Comparison of ENCODE assay signal across 10 cellular contexts in the genomic region with DNA sequence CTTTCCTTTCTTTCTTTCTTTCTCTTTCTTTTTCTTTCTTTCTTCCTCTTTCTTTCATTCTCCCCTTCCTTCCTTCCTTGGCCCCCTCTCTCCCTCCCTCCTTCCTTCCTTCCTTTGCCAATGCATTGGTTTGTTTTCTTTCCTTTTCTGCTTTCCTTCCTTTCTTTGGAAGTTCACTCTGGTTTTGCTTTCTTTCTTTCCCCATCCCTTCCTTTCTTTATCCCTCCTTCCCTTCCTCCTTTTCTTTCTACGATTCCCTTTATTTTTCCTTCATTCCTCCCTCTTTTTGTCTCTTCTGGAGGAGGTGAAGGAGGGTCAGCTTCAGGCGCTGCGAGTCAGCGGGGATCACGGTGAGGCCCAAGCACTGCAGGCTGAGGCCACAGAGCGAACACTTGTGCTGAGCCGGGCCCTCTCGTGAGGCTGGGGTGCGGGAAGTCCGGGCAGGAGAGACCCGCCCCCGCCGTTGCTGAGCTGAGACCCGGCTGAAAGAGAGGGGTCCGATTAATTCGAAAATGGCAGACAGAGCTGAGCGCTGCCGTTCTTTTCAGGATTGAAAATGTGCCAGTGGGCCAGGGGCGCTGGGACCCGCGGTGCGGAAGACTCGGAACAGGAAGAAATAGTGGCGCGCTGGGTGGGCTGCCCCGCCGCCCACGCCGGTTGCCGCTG. TPM values are rescaled to one million over a fixed set of nuclear protein-coding genes. Genes with fewer than 3 reads are reported as not detected.
A peak's percentile ranks its signal among the peaks of the same experiment; 100 is the strongest.
DNase-seq lines count a peak whose midpoint lies in the region; ATAC-seq and TF ChIP-seq lines count a peak whose summit lies in the region.
"Had no signal": no experiment of that assay in that cellular context is flagged by ENCODE, and none has a peak within 500 bp of the region (broad histone marks: within the 10 kb centered on the region; RNA-seq: fewer than 3 reads in every experiment).

No MANE protein-coding gene starts in this region.

- POLR2A ChIA-PET in HEK293T (lab: Yijun Ruan, JAX): interaction anchor here (0.9 to 2.7 kb wide), 4 partner anchors 9 to 42 kb away, joined by 3 to 9 read pairs (median 4); no protein-coding TSS in a partner anchor
- POLR2A ChIA-PET in naive thymus-derived CD4-positive, alpha-beta T cell (lab: Charles Lee): no interaction called here

- H3K4me1 ChIP-seq in naive thymus-derived CD4-positive, alpha-beta T cell (ENCODE audit: control insufficient read depth in 2 of 2, insufficient read depth in 2 of 2, low read length in 2 of 2): peaks cover 0 to 8% of the 10 kb centered on the region in 2 donors

- H3K27ac ChIP-seq in naive thymus-derived CD4-positive, alpha-beta T cell (ENCODE audit: low read depth, low read length): no peak overlapping the region
- H3K27ac ChIP-seq: neutrophil had no signal

- intact Hi-C loops in naive thymus-derived CD4-positive, alpha-beta T cell (cut with micrococcal nuclease): no loop called here

- H3K4me3 ChIP-seq in AG10803 (ENCODE audit: low read length) (peak overlapping the region; percentile 63), astrocyte of the spinal cord (ENCODE audit: low read depth, low read length) (peak overlapping the region; percentile 2)
- no peak overlapping the region for H3K4me3 ChIP-seq in naive thymus-derived CD4-positive, alpha-beta T cell (ENCODE audit: low read length)

- peak overlapping the region; percentile 66 to 81 (median 78) for H3K4me3 Mint-ChIP-seq in naive thymus-derived CD4-positive, alpha-beta T cell

- H3K27ac Mint-ChIP-seq in naive thymus-derived CD4-positive, alpha-beta T cell: peak overlapping the region in 1 of 9 donors; percentile 79

- peaks cover 51 to 77% (median 64%) of the 10 kb centered on the region in 5 donors for H3K27me3 Mint-ChIP-seq in naive thymus-derived CD4-positive, alpha-beta T cell

- no peaks in the 10 kb centered on the region for H3K9me3 ChIP-seq in naive thymus-derived CD4-positive, alpha-beta T cell (ENCODE audit: control insufficient read depth in 2 of 3, low read length in 3 of 3)
- H3K9me3 ChIP-seq: neutrophil had no signal

- DNase-seq in AG10803 (ENCODE audit: low read depth) (no peak), HEK293T (ENCODE audit: extremely low spot score) (no peak), astrocyte of the spinal cord (ENCODE audit: low read depth, low spot score) (no peak), COR-L47 (lab: John Stamatoyannopoulos, UW) (no peak), NCI-H510A treated with DMSO at 0.1 percent for 48 hours (lab: John Stamatoyannopoulos, UW) (no peak)
- no peak for DNase-seq in naive thymus-derived CD4-positive, alpha-beta T cell
- DNase-seq in stimulated activated CD4-positive, alpha-beta T cell treated with anti-CD3 and anti-CD28 coated beads, Interleukin-2, amount 100 ng/mL, for 24 hours: no peak

- peaks cover 0 to 5% (median 0%) of the 10 kb centered on the region in 5 donors for H3K36me3 Mint-ChIP-seq in naive thymus-derived CD4-positive, alpha-beta T cell

- no peak for ATAC-seq in naive thymus-derived CD4-positive, alpha-beta T cell
- ATAC-seq in GM21528 (IDR thresholded peaks at IDR 0.05; ENCODE audit: low FRiP score, unreplicated experiment): no peak

- CTCF ChIA-PET in HEK293T (lab: Yijun Ruan, JAX): interaction anchor here (1.4 kb wide), 1 partner anchor 154 kb away, joined by 4 read pairs; no protein-coding TSS in a partner anchor
- CTCF ChIA-PET in naive thymus-derived CD4-positive, alpha-beta T cell (lab: Charles Lee): no interaction called here

- in situ Hi-C loops in astrocyte of the spinal cord (cut with HindIII; ENCODE audit: low sequenced_read_pairs): no loop called here

- TF ChIP-seq CTCF in AG10803 (conservative IDR thresholded peaks at IDR 0.05; ENCODE audit: low read length) (no peak), astrocyte of the spinal cord (IDR thresholded peaks at IDR 0.05; ENCODE audit: low read depth, low read length) (no peak)

- peaks cover 0 to 49% of the 10 kb centered on the region in 2 donors for H3K27me3 ChIP-seq in naive thymus-derived CD4-positive, alpha-beta T cell (ENCODE audit: control insufficient read depth in 2 of 2, insufficient read depth in 2 of 2, low read length in 2 of 2)

- peaks cover 0 to 4% (median 0%) of the 10 kb centered on the region in 11 donors for H3K9me3 Mint-ChIP-seq in naive thymus-derived CD4-positive, alpha-beta T cell

- peaks cover 14 to 47% (median 34%) of the 10 kb centered on the region in 7 donors for H3K4me1 Mint-ChIP-seq in naive thymus-derived CD4-positive, alpha-beta T cell

- H3K36me3 ChIP-seq in naive thymus-derived CD4-positive, alpha-beta T cell (ENCODE audit: control insufficient read depth in 2 of 3, insufficient read depth in 3 of 3, low read length in 3 of 3): no peaks in the 10 kb centered on the region
- H3K36me3 ChIP-seq: neutrophil had no signal

TF ChIP-seq in HEK293T, 16 proteins besides CTCF, POLR2A, EP300 and RAD21:
- TF ChIP-seq L3MBTL2 (conservative IDR thresholded peaks at IDR 0.05): 0 out of 2 replicates have a peak, but pooled peaks have one; percentile 23
- no peak for TF ChIP-seq ARNT (IDR thresholded peaks at IDR 0.05)

RNA-seq across cellular contexts. Expression of a gene that starts 1.5 kb away (rescaled TPM):
- under 1 TPM in 1 of 5 experiments, not detected in 4; 0.12 TPM for total RNA-seq in naive thymus-derived CD4-positive, alpha-beta T cell
- polyA plus RNA-seq in naive thymus-derived CD4-positive, alpha-beta T cell: not detected
- total RNA-seq: dermis microvascular lymphatic vessel endothelial cell had no signal
